ENCODE assay signal across 22 cellular contexts in the genomic region with DNA sequence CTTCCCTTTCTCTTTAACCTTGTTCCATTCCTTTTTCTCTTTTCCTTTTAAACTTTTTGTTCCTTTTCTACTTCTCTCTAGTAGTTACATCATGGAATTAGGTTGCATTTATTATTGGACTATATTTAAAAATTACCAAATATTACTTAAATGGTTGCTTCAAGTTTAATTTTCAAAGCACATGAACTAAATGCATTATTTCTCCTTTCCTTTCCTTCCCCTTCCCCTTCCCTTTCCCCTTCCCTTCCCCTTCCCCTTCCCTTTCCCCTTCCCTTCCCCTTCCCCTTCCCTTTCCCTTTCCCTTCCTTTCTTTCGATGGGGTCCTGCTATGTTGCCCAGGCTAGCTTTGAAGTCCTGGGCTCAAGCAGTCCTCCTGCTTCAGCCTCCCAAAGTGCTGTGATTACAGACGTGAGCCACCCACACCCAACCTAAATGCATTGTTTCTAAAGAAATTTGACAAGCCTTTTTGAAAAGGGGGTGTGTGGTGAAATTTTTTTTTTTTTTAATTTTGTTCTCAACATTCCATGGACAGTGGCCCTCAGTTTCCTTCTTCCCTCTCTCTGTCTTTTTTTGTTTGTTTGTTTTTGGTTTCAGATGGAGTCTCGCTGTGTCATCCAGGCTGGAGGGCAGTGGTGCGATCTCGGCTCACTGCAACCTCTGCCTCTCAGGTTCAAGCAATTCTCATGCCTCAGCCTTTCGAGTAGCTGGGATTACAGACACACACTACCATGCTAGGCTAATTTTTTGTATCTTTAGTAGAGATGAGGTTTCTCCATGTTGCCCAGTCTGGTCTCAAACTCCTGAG. TPM values are rescaled to one million over a fixed set of nuclear protein-coding genes. Genes with fewer than 3 reads are reported as not detected.
A peak's percentile ranks its signal among the peaks of the same experiment; 100 is the strongest.
DNase-seq lines count a peak whose midpoint lies in the region; ATAC-seq, FAIRE-seq and TF ChIP-seq lines count a peak whose summit lies in the region.
"Had no signal": no experiment of that assay in that cellular context is flagged by ENCODE, and none has a peak within 500 bp of the region (broad histone marks: within the 10 kb centered on the region; RNA-seq: fewer than 3 reads in every experiment).

No MANE protein-coding gene starts in this region.

- H3K4me3 ChIP-seq in HepG2 (replicated peaks in 1 of 3; ENCODE audit: insufficient read depth in 1 of 3, low read depth in 2 of 3, low read length in 3 of 3): no peak overlapping the region; a peak in 1 of 6 replicates
- H3K4me3 ChIP-seq: ascending aorta, BLaER1 had no signal

- TF ChIP-seq POLR2A in HepG2 (IDR thresholded peaks at IDR 0.05; ENCODE audit: insufficient read depth in 1 of 2, low read depth in 2 of 2, low read length in 2 of 2): no peak

- in situ Hi-C loops in HepG2 (cut with HindIII; ENCODE audit: extremely low pct_ligation_motif_present, low pct_unique_long_range_greater_than_20kb): no loop called here

- no peak overlapping the region for H3K4me3 Mint-ChIP-seq in activated CD8-positive, alpha-beta T cell treated with anti-CD3 and anti-CD28 coated beads for 36 hours
- H3K4me3 Mint-ChIP-seq in activated CD8-positive, alpha-beta T cell treated with anti-CD3 and anti-CD28 coated beads, Interleukin-2, amount 10 ng/mL, durations not matched to agents 7 days and 5 days: no peak overlapping the region
- H3K4me3 Mint-ChIP-seq in WTC11: no peak overlapping the region
- H3K4me3 Mint-ChIP-seq in stimulated activated naive B cell treated with anti-CD40 and anti-IgM and Interleukin-4, amounts not matched to agents 10 μg/mL and 1 μg/mL and 100 μg/mL, for 72 hours: peak overlapping the region in 1 of 2 donors; percentile 1
- H3K4me3 Mint-ChIP-seq in activated naive CD8-positive, alpha-beta T cell treated with anti-CD3 and anti-CD28 coated beads, Interleukin-2, amount 50 U/mL, for 24 hours: no peak overlapping the region
- H3K4me3 Mint-ChIP-seq: activated naive CD4-positive, alpha-beta T cell treated with anti-CD3 and anti-CD28 coated beads for 36 hours had no signal

- DNase-seq in activated CD8-positive, alpha-beta T cell treated with anti-CD3 and anti-CD28 coated beads for 36 hours: no peak
- DNase-seq in activated CD8-positive, alpha-beta T cell treated with anti-CD3 and anti-CD28 coated beads, Interleukin-2, amount 10 ng/mL, durations not matched to agents 7 days and 5 days: no peak
- DNase-seq in WTC11 (ENCODE audit: low spot score) (no peak), HepG2 (ENCODE audit: low spot score) (no peak), midbrain (lab: John Stamatoyannopoulos, UW) (no peak)
- DNase-seq in stimulated activated naive B cell treated with anti-CD40 and anti-IgM and Interleukin-4, amounts not matched to agents 10 μg/mL and 1 μg/mL and 100 μg/mL, for 72 hours: no peak
- no peak for DNase-seq in activated naive CD8-positive, alpha-beta T cell treated with anti-CD3 and anti-CD28 coated beads, Interleukin-2, amount 50 U/mL, for 24 hours
- DNase-seq: activated CD4-positive, alpha-beta T cell treated with anti-CD3 and anti-CD28 coated beads for 4 hours; activated naive CD4-positive, alpha-beta T cell treated with anti-CD3 and anti-CD28 coated beads for 36 hours; DMS153; effector CD8-positive, alpha-beta T cell; GDM1; MV-4-11; NCI-H1694; NCI-H774; OCI-M1 had no signal

- peak overlapping the region; percentile 55 for H3K27ac Mint-ChIP-seq in activated CD8-positive, alpha-beta T cell treated with anti-CD3 and anti-CD28 coated beads for 36 hours
- H3K27ac Mint-ChIP-seq in activated CD8-positive, alpha-beta T cell treated with anti-CD3 and anti-CD28 coated beads, Interleukin-2, amount 10 ng/mL, durations not matched to agents 7 days and 5 days: no peak overlapping the region
- H3K27ac Mint-ChIP-seq in WTC11: peak overlapping the region; percentile 96
- peak overlapping the region; percentile 57 for H3K27ac Mint-ChIP-seq in stimulated activated naive B cell treated with anti-CD40 and anti-IgM and Interleukin-4, amounts not matched to agents 10 μg/mL and 1 μg/mL and 100 μg/mL, for 72 hours
- no peak overlapping the region for H3K27ac Mint-ChIP-seq in activated naive CD8-positive, alpha-beta T cell treated with anti-CD3 and anti-CD28 coated beads, Interleukin-2, amount 50 U/mL, for 24 hours
- H3K27ac Mint-ChIP-seq: activated naive CD4-positive, alpha-beta T cell treated with anti-CD3 and anti-CD28 coated beads for 36 hours had no signal

- no peaks in the 10 kb centered on the region for H3K27me3 Mint-ChIP-seq in activated CD8-positive, alpha-beta T cell treated with anti-CD3 and anti-CD28 coated beads for 36 hours
- H3K27me3 Mint-ChIP-seq in activated CD8-positive, alpha-beta T cell treated with anti-CD3 and anti-CD28 coated beads, Interleukin-2, amount 10 ng/mL, durations not matched to agents 7 days and 5 days (ENCODE audit: low read depth): no peaks in the 10 kb centered on the region
- no peaks in the 10 kb centered on the region for H3K27me3 Mint-ChIP-seq in WTC11 (ENCODE audit: low read depth)
- no peaks in the 10 kb centered on the region for H3K27me3 Mint-ChIP-seq in stimulated activated naive B cell treated with anti-CD40 and anti-IgM and Interleukin-4, amounts not matched to agents 10 μg/mL and 1 μg/mL and 100 μg/mL, for 72 hours
- H3K27me3 Mint-ChIP-seq in activated naive CD8-positive, alpha-beta T cell treated with anti-CD3 and anti-CD28 coated beads, Interleukin-2, amount 50 U/mL, for 24 hours: no peaks in the 10 kb centered on the region

- no peak overlapping the region for H3K9ac ChIP-seq in HepG2 (ENCODE audit: insufficient read depth, low read depth, low read length)
- H3K9ac ChIP-seq: BLaER1 had no signal

- WGBS in HepG2 (ENCODE audit: low lambda C conversion rate): 92% methylated on average over 6 of the region's 6 CpGs

- no TSS peak for BruUV-seq in HepG2 (replicated peaks; lab: Mats Ljungman, UMichigan)

- no peak for ATAC-seq in activated CD8-positive, alpha-beta T cell treated with anti-CD3 and anti-CD28 coated beads for 36 hours
- ATAC-seq in activated CD8-positive, alpha-beta T cell treated with anti-CD3 and anti-CD28 coated beads, Interleukin-2, amount 10 ng/mL, durations not matched to agents 7 days and 5 days: no peak
- no peak for ATAC-seq in WTC11
- ATAC-seq in HepG2: no peak; the same call in 2 of the 3 replicates
- ATAC-seq in stimulated activated naive B cell treated with anti-CD40 and anti-IgM and Interleukin-4, amounts not matched to agents 10 μg/mL and 1 μg/mL and 100 μg/mL, for 72 hours (replicated peaks): no peak
- ATAC-seq in GM18511 (IDR thresholded peaks at IDR 0.05; ENCODE audit: unreplicated experiment): no peak
- ATAC-seq in activated naive CD8-positive, alpha-beta T cell treated with anti-CD3 and anti-CD28 coated beads, Interleukin-2, amount 50 U/mL, for 24 hours: no peak
- ATAC-seq: Right ventricle myocardium inferior had no signal

- peaks cover 3 to 12% of the 10 kb centered on the region in 2 experiments; a peak in 3 of 5 replicates for H3K36me3 ChIP-seq in HepG2 (replicated peaks in 1 of 2; ENCODE audit: control insufficient read depth in 1 of 2, insufficient read depth in 2 of 2, low read length in 2 of 2)

- peaks cover 25% of the 10 kb centered on the region for H3K4me1 ChIP-seq in HepG2 (ENCODE audit: insufficient read depth, low read length)
- H3K4me1 ChIP-seq: ascending aorta, BLaER1 had no signal

- H3K79me2 ChIP-seq in HepG2 (ENCODE audit: insufficient read depth, low read length): peaks cover 26% of the 10 kb centered on the region

- H3K4me1 Mint-ChIP-seq in activated CD8-positive, alpha-beta T cell treated with anti-CD3 and anti-CD28 coated beads for 36 hours (ENCODE audit: low read depth): peaks cover 15% of the 10 kb centered on the region
- H3K4me1 Mint-ChIP-seq in activated CD8-positive, alpha-beta T cell treated with anti-CD3 and anti-CD28 coated beads, Interleukin-2, amount 10 ng/mL, durations not matched to agents 7 days and 5 days (ENCODE audit: low read depth): no peaks in the 10 kb centered on the region
- peaks cover 16% of the 10 kb centered on the region for H3K4me1 Mint-ChIP-seq in WTC11
- H3K4me1 Mint-ChIP-seq in stimulated activated naive B cell treated with anti-CD40 and anti-IgM and Interleukin-4, amounts not matched to agents 10 μg/mL and 1 μg/mL and 100 μg/mL, for 72 hours: peaks cover 18 to 39% of the 10 kb centered on the region in 2 donors
- peaks cover 17% of the 10 kb centered on the region for H3K4me1 Mint-ChIP-seq in activated naive CD8-positive, alpha-beta T cell treated with anti-CD3 and anti-CD28 coated beads, Interleukin-2, amount 50 U/mL, for 24 hours

- intact Hi-C loops in activated CD8-positive, alpha-beta T cell treated with anti-CD3 and anti-CD28 coated beads for 36 hours (cut with micrococcal nuclease): no loop called here
- intact Hi-C loops in HepG2 (cut with micrococcal nuclease; ENCODE audit: unreplicated experiment): no loop called here

- peaks cover 15% of the 10 kb centered on the region for H3K36me3 Mint-ChIP-seq in activated CD8-positive, alpha-beta T cell treated with anti-CD3 and anti-CD28 coated beads for 36 hours (ENCODE audit: low read depth)
- H3K36me3 Mint-ChIP-seq in activated CD8-positive, alpha-beta T cell treated with anti-CD3 and anti-CD28 coated beads, Interleukin-2, amount 10 ng/mL, durations not matched to agents 7 days and 5 days (ENCODE audit: low read depth): peaks cover 9% of the 10 kb centered on the region
- peaks cover 9% of the 10 kb centered on the region for H3K36me3 Mint-ChIP-seq in WTC11
- H3K36me3 Mint-ChIP-seq in stimulated activated naive B cell treated with anti-CD40 and anti-IgM and Interleukin-4, amounts not matched to agents 10 μg/mL and 1 μg/mL and 100 μg/mL, for 72 hours: peaks cover 19 to 36% of the 10 kb centered on the region in 2 donors
- peaks cover 14% of the 10 kb centered on the region for H3K36me3 Mint-ChIP-seq in activated naive CD8-positive, alpha-beta T cell treated with anti-CD3 and anti-CD28 coated beads, Interleukin-2, amount 50 U/mL, for 24 hours (ENCODE audit: low read depth)

- H3K27me3 ChIP-seq in HepG2 (ENCODE audit: control insufficient read depth in 1 of 2, insufficient read depth in 2 of 2, low read length in 2 of 2): no peaks in the 10 kb centered on the region
- H3K27me3 ChIP-seq: ascending aorta, BLaER1 had no signal

- TF ChIP-seq EP300 in HepG2 (IDR thresholded peaks at IDR 0.05; ENCODE audit: low read depth in 2 of 2, low read length in 2 of 2): no peak
- TF ChIP-seq EP300 in HepG2 (CRISPR knock-in tag; IDR thresholded peaks at IDR 0.05; ENCODE audit: borderline replicate concordance): no peak

- TF ChIP-seq CTCF in activated CD8-positive, alpha-beta T cell treated with anti-CD3 and anti-CD28 coated beads for 36 hours (IDR thresholded peaks at IDR 0.05): no peak
- TF ChIP-seq CTCF in WTC11 (IDR thresholded peaks at IDR 0.05): no peak
- no peak for TF ChIP-seq CTCF in HepG2 (CRISPR knock-in tag; IDR thresholded peaks at IDR 0.05)

- FAIRE-seq in HepG2 (lab: Jason Lieb, UNC): no peak
- FAIRE-seq: small intestine, TTC549 had no signal

- no peak for TF ChIP-seq RAD21 in HepG2 (CRISPR knock-in tag; IDR thresholded peaks at IDR 0.05)

- no peak overlapping the region for H3K27ac ChIP-seq in HepG2 (ENCODE audit: extremely low read length, insufficient read depth, low read length)
- H3K27ac ChIP-seq: ascending aorta, BLaER1 had no signal

- no peak overlapping the region for H2AFZ ChIP-seq in HepG2 (ENCODE audit: low read length)

- no peaks in the 10 kb centered on the region for H3K9me3 Mint-ChIP-seq in activated CD8-positive, alpha-beta T cell treated with anti-CD3 and anti-CD28 coated beads for 36 hours
- no peaks in the 10 kb centered on the region for H3K9me3 Mint-ChIP-seq in activated CD8-positive, alpha-beta T cell treated with anti-CD3 and anti-CD28 coated beads, Interleukin-2, amount 10 ng/mL, durations not matched to agents 7 days and 5 days (ENCODE audit: insufficient read depth)
- H3K9me3 Mint-ChIP-seq in WTC11: no peaks in the 10 kb centered on the region
- H3K9me3 Mint-ChIP-seq in stimulated activated naive B cell treated with anti-CD40 and anti-IgM and Interleukin-4, amounts not matched to agents 10 μg/mL and 1 μg/mL and 100 μg/mL, for 72 hours: no peaks in the 10 kb centered on the region
- no peaks in the 10 kb centered on the region for H3K9me3 Mint-ChIP-seq in activated naive CD8-positive, alpha-beta T cell treated with anti-CD3 and anti-CD28 coated beads, Interleukin-2, amount 50 U/mL, for 24 hours
- H3K9me3 Mint-ChIP-seq: activated naive CD4-positive, alpha-beta T cell treated with anti-CD3 and anti-CD28 coated beads for 36 hours had no signal

- POLR2A ChIA-PET in activated CD8-positive, alpha-beta T cell treated with anti-CD3 and anti-CD28 coated beads for 36 hours (lab: Charles Lee): no interaction called here
- POLR2A ChIA-PET in activated CD8-positive, alpha-beta T cell treated with anti-CD3 and anti-CD28 coated beads, Interleukin-2, amount 10 ng/mL, durations not matched to agents 7 days and 5 days (lab: Charles Lee): no interaction called here
- POLR2A ChIA-PET in WTC11 (lab: Charles Lee) (interaction anchor here (0.7 kb wide), 1 partner anchor 219 kb away, joined by 5 read pairs; no protein-coding TSS in a partner anchor), HepG2 (lab: Yijun Ruan, JAX) (no interaction called here)

- no peaks in the 10 kb centered on the region for H3K9me3 ChIP-seq in HepG2 (ENCODE audit: low read length)
- H3K9me3 ChIP-seq: ascending aorta, BLaER1 had no signal

- 0 out of 2 replicates have a peak overlapping the region, but pooled peaks have one; percentile 41 for H3K4me2 ChIP-seq in HepG2 (ENCODE audit: low read depth, low read length)
- H3K4me2 ChIP-seq: BLaER1 had no signal

- no peaks in the 10 kb centered on the region for H4K20me1 ChIP-seq in HepG2 (ENCODE audit: insufficient read depth, low read length)

- CTCF ChIA-PET in activated CD8-positive, alpha-beta T cell treated with anti-CD3 and anti-CD28 coated beads for 36 hours (lab: Charles Lee): interaction anchor here (1.2 kb wide), 1 partner anchor 109 kb away, joined by 3 read pairs; no protein-coding TSS in a partner anchor
- CTCF ChIA-PET in activated CD8-positive, alpha-beta T cell treated with anti-CD3 and anti-CD28 coated beads, Interleukin-2, amount 10 ng/mL, durations not matched to agents 7 days and 5 days (lab: Charles Lee): interaction anchor here (0.6 kb wide), 1 partner anchor 109 kb away, joined by 3 read pairs; no protein-coding TSS in a partner anchor
- CTCF ChIA-PET in WTC11 (lab: Charles Lee): interaction anchor here (1.0 kb wide), 1 partner anchor 71 kb away, joined by 3 read pairs; no protein-coding TSS in a partner anchor
- CTCF ChIA-PET in HepG2 (lab: Yijun Ruan, JAX; ENCODE audit: low intra/inter-chr PET ratio, low total read pairs): no interaction called here

RNA-seq across cellular contexts. Expression of gene TMEM60, which starts 31.2 kb away (rescaled TPM):
- 1 to 10 TPM; 8.1 to 8.6 TPM for total RNA-seq in activated CD8-positive, alpha-beta T cell treated with anti-CD3 and anti-CD28 coated beads for 36 hours
- 10 to 100 TPM; 14.1 to 14.8 TPM for total RNA-seq in activated CD8-positive, alpha-beta T cell treated with anti-CD3 and anti-CD28 coated beads, Interleukin-2, amount 10 ng/mL, durations not matched to agents 7 days and 5 days
- total RNA-seq in WTC11 (2021): 21.5 to 23.7 TPM (median 23.4 TPM) in 3 replicates
- total RNA-seq in HepG2 (2016; rRNA removed; fragmentation: Illumina TruSeq; extraction: Trizol): 25.6 and 26.9 TPM in 2 replicates
- 17.9 and 19.9 TPM in 2 replicates for total RNA-seq in HepG2 (2016; cell fraction: cytosol; rRNA removed; fragmentation: Illumina TruSeq; extraction: Trizol; ENCODE audit: low read depth)
- total RNA-seq in HepG2 (2016; cell fraction: insoluble cytoplasmic fraction; rRNA removed; fragmentation: Illumina TruSeq; extraction: Trizol): 26.6 and 27.6 TPM in 2 replicates
- total RNA-seq in HepG2 (2016; cell fraction: membrane; rRNA removed; fragmentation: Illumina TruSeq; extraction: Trizol): 31.1 and 33.1 TPM in 2 replicates
- total RNA-seq in HepG2 (2016; cell fraction: nucleus; rRNA removed; fragmentation: Illumina TruSeq; extraction: Trizol): 15.4 and 16.4 TPM in 2 replicates
- 20.8 and 27.7 TPM in 2 replicates for polyA plus RNA-seq in HepG2 (2011; rRNA removed)
- 12.3 and 20.7 TPM in 2 replicates for polyA plus RNA-seq in HepG2 (2011; cell fraction: cytosol; rRNA removed)
- polyA plus RNA-seq in HepG2 (2011; cell fraction: nucleus; rRNA removed): 3.3 and 4.4 TPM in 2 replicates
- polyA plus RNA-seq in HepG2 (2012): 20.8 and 25.5 TPM in 2 replicates
- polyA plus RNA-seq in HepG2 (2016; cell fraction: cytosol; fragmentation: Illumina TruSeq; extraction: Trizol; ENCODE audit: low read depth): 18.6 and 27.4 TPM in 2 replicates
- 32.4 and 33.8 TPM in 2 replicates for polyA plus RNA-seq in HepG2 (2016; cell fraction: insoluble cytoplasmic fraction; fragmentation: Illumina TruSeq; extraction: Trizol; ENCODE audit: low read depth)
- polyA plus RNA-seq in HepG2 (2016; cell fraction: membrane; fragmentation: Illumina TruSeq; extraction: Trizol; ENCODE audit: low read depth): 30.4 and 37.5 TPM in 2 replicates
- polyA plus RNA-seq in HepG2 (2016; cell fraction: nucleus; fragmentation: Illumina TruSeq; extraction: Trizol; ENCODE audit: insufficient read depth, low read depth): 23.7 and 24.2 TPM in 2 replicates
- polyA minus RNA-seq in HepG2 (2011; rRNA and poly(A)+ RNA removed; ENCODE audit: low replicate concordance): 6.9 and 8.6 TPM in 2 replicates
- polyA minus RNA-seq in HepG2 (2011; cell fraction: cytosol; rRNA and poly(A)+ RNA removed): 5.4 and 6.6 TPM in 2 replicates
- 3.6 and 5.1 TPM in 2 replicates for polyA minus RNA-seq in HepG2 (2011; cell fraction: nucleus; rRNA and poly(A)+ RNA removed)
- total RNA-seq: ascending aorta had no signal

RNA-seq across cellular contexts. Expression of gene PHTF2, which starts 31.6 kb away (rescaled TPM):
- total RNA-seq in activated CD8-positive, alpha-beta T cell treated with anti-CD3 and anti-CD28 coated beads for 36 hours: 10 to 100 TPM; 25.2 to 25.4 TPM
- total RNA-seq in activated CD8-positive, alpha-beta T cell treated with anti-CD3 and anti-CD28 coated beads, Interleukin-2, amount 10 ng/mL, durations not matched to agents 7 days and 5 days: 10 to 100 TPM; 34.9 to 39.1 TPM
- 17.9 to 20.1 TPM (median 19.7 TPM) in 3 replicates for total RNA-seq in WTC11 (2021)
- 9.2 and 10.2 TPM in 2 replicates for total RNA-seq in HepG2 (2016; rRNA removed; fragmentation: Illumina TruSeq; extraction: Trizol)
- 1.7 and 2.2 TPM in 2 replicates for total RNA-seq in HepG2 (2016; cell fraction: cytosol; rRNA removed; fragmentation: Illumina TruSeq; extraction: Trizol; ENCODE audit: low read depth)
- 7.8 and 9.8 TPM in 2 replicates for total RNA-seq in HepG2 (2016; cell fraction: insoluble cytoplasmic fraction; rRNA removed; fragmentation: Illumina TruSeq; extraction: Trizol)
- total RNA-seq in HepG2 (2016; cell fraction: membrane; rRNA removed; fragmentation: Illumina TruSeq; extraction: Trizol): 6.1 and 6.8 TPM in 2 replicates
- total RNA-seq in HepG2 (2016; cell fraction: nucleus; rRNA removed; fragmentation: Illumina TruSeq; extraction: Trizol): 13.9 and 15.6 TPM in 2 replicates
- 4.3 and 7.4 TPM in 2 replicates for polyA plus RNA-seq in HepG2 (2011; rRNA removed)
- polyA plus RNA-seq in HepG2 (2011; cell fraction: cytosol; rRNA removed): 2.8 and 3.6 TPM in 2 replicates
- 2.2 and 3.6 TPM in 2 replicates for polyA plus RNA-seq in HepG2 (2011; cell fraction: nucleus; rRNA removed)
- polyA plus RNA-seq in HepG2 (2012): 4.2 and 5.9 TPM in 2 replicates
- polyA plus RNA-seq in HepG2 (2016; cell fraction: cytosol; fragmentation: Illumina TruSeq; extraction: Trizol; ENCODE audit: low read depth): 1.4 and 1.7 TPM in 2 replicates
- polyA plus RNA-seq in HepG2 (2016; cell fraction: insoluble cytoplasmic fraction; fragmentation: Illumina TruSeq; extraction: Trizol; ENCODE audit: low read depth): 4.1 and 4.6 TPM in 2 replicates
- polyA plus RNA-seq in HepG2 (2016; cell fraction: membrane; fragmentation: Illumina TruSeq; extraction: Trizol; ENCODE audit: low read depth): 2.7 TPM in 2 replicates
- polyA plus RNA-seq in HepG2 (2016; cell fraction: nucleus; fragmentation: Illumina TruSeq; extraction: Trizol; ENCODE audit: insufficient read depth, low read depth): 12.9 and 13.8 TPM in 2 replicates
- polyA minus RNA-seq in HepG2 (2011; rRNA and poly(A)+ RNA removed; ENCODE audit: low replicate concordance): 5.8 and 9.3 TPM in 2 replicates
- 6.3 and 7.1 TPM in 2 replicates for polyA minus RNA-seq in HepG2 (2011; cell fraction: cytosol; rRNA and poly(A)+ RNA removed)
- polyA minus RNA-seq in HepG2 (2011; cell fraction: nucleus; rRNA and poly(A)+ RNA removed): 16.0 and 16.5 TPM in 2 replicates

Comparison
In these comparisons a context has a peak if more than half of its experiments do, and no peak if none do; other contexts are left out.
1. H3K27ac Mint-ChIP-seq: peak in activated CD8-positive, alpha-beta T cell treated with anti-CD3 and anti-CD28 coated beads for 36 hours (single experiment), WTC11 (single experiment) and stimulated activated naive B cell treated with anti-CD40 and anti-IgM and Interleukin-4, amounts not matched to agents 10 μg/mL and 1 μg/mL and 100 μg/mL, for 72 hours (single experiment); none in activated CD8-positive, alpha-beta T cell treated with anti-CD3 and anti-CD28 coated beads, Interleukin-2, amount 10 ng/mL, durations not matched to agents 7 days and 5 days (single experiment) and activated naive CD8-positive, alpha-beta T cell treated with anti-CD3 and anti-CD28 coated beads, Interleukin-2, amount 50 U/mL, for 24 hours (single experiment).